In genomic region chr16:3798827-3799226, GRCh38 we compare ENCODE assay signal across 13 cellular contexts.
"Had no signal": no experiment of that assay in that cellular context is flagged by ENCODE, and none has a peak within 500 bp of the region (broad histone marks: within the 10 kb centered on the region; RNA-seq: fewer than 3 reads in every experiment).

No MANE protein-coding gene starts in this region.

- H3K4me3 ChIP-seq: gastroesophageal sphincter, transverse colon had no signal

- H3K9me3 ChIP-seq: gastroesophageal sphincter, transverse colon had no signal

- FAIRE-seq: keratinocyte had no signal

- H3K27me3 Mint-ChIP-seq: activated naive CD4-positive, alpha-beta T cell treated with anti-CD3 and anti-CD28 coated beads, Interleukin-2, amount 50 U/mL, for 24 hours; brain; central memory CD8-positive, alpha-beta T cell had no signal

- H3K36me3 ChIP-seq: gastroesophageal sphincter, transverse colon had no signal

- H3K9me3 Mint-ChIP-seq: activated naive CD4-positive, alpha-beta T cell treated with anti-CD3 and anti-CD28 coated beads, Interleukin-2, amount 50 U/mL, for 24 hours; central memory CD8-positive, alpha-beta T cell; mesothelial cell of epicardium; WTC11 had no signal

- H3K36me3 Mint-ChIP-seq: WTC11 had no signal

- ATAC-seq: gastroesophageal sphincter, WTC11 had no signal

- H3K27ac ChIP-seq: epithelial cell of prostate, gastroesophageal sphincter, transverse colon had no signal

- H3K27me3 ChIP-seq: gastroesophageal sphincter, transverse colon had no signal

- DNase-seq: amygdala; effector memory CD4-positive, alpha-beta T cell; stimulated activated CD4-positive, alpha-beta T cell treated with anti-CD3 and anti-CD28 coated beads, Interleukin-15, amount 100 ng/mL, for 24 hours; stimulated activated CD4-positive, alpha-beta T cell treated with anti-CD3 and anti-CD28 coated beads, Interleukin-4, amount 100 ng/mL, for 4 hours; transverse colon had no signal

- H3K4me3 Mint-ChIP-seq: brain, mesothelial cell of epicardium, WTC11 had no signal

- H3K27ac Mint-ChIP-seq: WTC11 had no signal
